In the genomic region with DNA sequence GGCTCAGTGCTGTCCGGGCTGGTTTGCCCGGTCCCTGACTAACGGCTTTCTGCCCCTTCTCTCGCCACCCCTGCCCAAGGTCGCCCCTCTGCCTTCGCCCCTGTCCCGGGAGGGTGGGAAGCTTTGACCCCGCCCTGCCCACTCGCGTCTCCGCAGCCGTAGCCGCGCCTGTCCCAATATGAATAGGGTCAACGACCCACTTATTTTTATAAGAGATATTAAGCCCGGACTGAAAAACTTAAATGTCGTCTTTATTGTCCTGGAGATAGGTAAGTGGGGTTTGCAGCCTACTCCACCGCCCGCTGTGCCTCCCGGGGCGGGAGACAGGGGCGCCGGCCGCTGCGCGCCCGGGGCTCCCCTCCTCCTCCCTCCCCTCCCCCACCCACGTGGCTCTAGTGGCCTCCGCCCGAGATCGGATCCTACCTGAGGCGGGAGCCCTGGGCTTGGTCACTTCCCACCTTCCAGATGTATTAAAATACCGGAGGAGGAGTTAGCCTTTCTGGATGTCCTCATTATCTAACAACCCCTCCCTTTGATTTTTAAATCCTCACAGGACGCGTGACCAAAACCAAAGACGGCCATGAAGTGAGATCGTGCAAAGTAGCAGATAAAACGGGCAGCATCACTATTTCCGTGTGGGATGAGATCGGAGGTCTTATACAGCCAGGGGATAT, we compare ENCODE assay signal across 1 cellular context.
TF ChIP-seq lines count a peak whose summit lies in the region.

No MANE protein-coding gene starts in this region.

TF ChIP-seq in HepG2, 621 proteins besides CTCF, POLR2A, EP300 and RAD21 (continued from another document and continues in another):
- no peak; the same call in 1 of the 2 replicates for TF ChIP-seq ZNF484 (CRISPR knock-in tag; IDR thresholded peaks at IDR 0.05; ENCODE audit: borderline replicate concordance, low read depth)
- no peak for TF ChIP-seq SAFB2 (CRISPR knock-in tag; IDR thresholded peaks at IDR 0.05; ENCODE audit: borderline replicate concordance, low read depth)
- peak; percentile 43 for TF ChIP-seq ZC3H4 (CRISPR knock-in tag; IDR thresholded peaks at IDR 0.05; ENCODE audit: borderline replicate concordance)
- TF ChIP-seq ZNF747 (CRISPR knock-in tag; IDR thresholded peaks at IDR 0.05; ENCODE audit: borderline replicate concordance) = no peak
- TF ChIP-seq, protein P1, sequence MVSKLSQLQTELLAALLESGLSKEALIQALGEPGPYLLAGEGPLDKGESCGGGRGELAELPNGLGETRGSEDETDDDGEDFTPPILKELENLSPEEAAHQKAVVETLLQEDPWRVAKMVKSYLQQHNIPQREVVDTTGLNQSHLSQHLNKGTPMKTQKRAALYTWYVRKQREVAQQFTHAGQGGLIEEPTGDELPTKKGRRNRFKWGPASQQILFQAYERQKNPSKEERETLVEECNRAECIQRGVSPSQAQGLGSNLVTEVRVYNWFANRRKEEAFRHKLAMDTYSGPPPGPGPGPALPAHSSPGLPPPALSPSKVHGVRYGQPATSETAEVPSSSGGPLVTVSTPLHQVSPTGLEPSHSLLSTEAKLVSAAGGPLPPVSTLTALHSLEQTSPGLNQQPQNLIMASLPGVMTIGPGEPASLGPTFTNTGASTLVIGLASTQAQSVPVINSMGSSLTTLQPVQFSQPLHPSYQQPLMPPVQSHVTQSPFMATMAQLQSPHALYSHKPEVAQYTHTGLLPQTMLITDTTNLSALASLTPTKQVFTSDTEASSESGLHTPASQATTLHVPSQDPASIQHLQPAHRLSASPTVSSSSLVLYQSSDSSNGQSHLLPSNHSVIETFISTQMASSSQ (IDR thresholded peaks at IDR 0.05; ENCODE audit: low read depth) = no peak
- TF ChIP-seq, protein P1 (CRISPR knock-in tag; IDR thresholded peaks at IDR 0.05; ENCODE audit: borderline replicate concordance) = no peak
- no peak for TF ChIP-seq PHF21A (CRISPR knock-in tag; IDR thresholded peaks at IDR 0.05)
- TF ChIP-seq SP2 (CRISPR knock-in tag; IDR thresholded peaks at IDR 0.05) = no peak
- TF ChIP-seq ZNF205 (CRISPR knock-in tag; IDR thresholded peaks at IDR 0.05) = no peak
- TF ChIP-seq ZNF780A (CRISPR knock-in tag; IDR thresholded peaks at IDR 0.05) = no peak
- TF ChIP-seq MTA3 (CRISPR knock-in tag; IDR thresholded peaks at IDR 0.05) = no peak
- TF ChIP-seq SP5 (CRISPR knock-in tag; IDR thresholded peaks at IDR 0.05; ENCODE audit: borderline replicate concordance, low read depth) = no peak
- TF ChIP-seq ZNF33A (CRISPR knock-in tag; IDR thresholded peaks at IDR 0.05; ENCODE audit: borderline replicate concordance) = 0 out of 2 replicates have a peak, but pooled peaks have one; percentile 27
- TF ChIP-seq MXI1 (IDR thresholded peaks at IDR 0.05; ENCODE audit: borderline replicate concordance, low read depth, low read length) = peak; percentile 72; the same call in 1 of the 3 replicates
- no peak for TF ChIP-seq SP140L (CRISPR knock-in tag; IDR thresholded peaks at IDR 0.05; ENCODE audit: borderline replicate concordance)
- TF ChIP-seq ZBTB7A (CRISPR knock-in tag; IDR thresholded peaks at IDR 0.05) = no peak
- no peak for TF ChIP-seq TMF1 (CRISPR knock-in tag; IDR thresholded peaks at IDR 0.05; ENCODE audit: low read depth)
- TF ChIP-seq, protein P2, sequence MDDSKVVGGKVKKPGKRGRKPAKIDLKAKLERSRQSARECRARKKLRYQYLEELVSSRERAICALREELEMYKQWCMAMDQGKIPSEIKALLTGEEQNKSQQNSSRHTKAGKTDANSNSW (CRISPR knock-in tag; IDR thresholded peaks at IDR 0.05; ENCODE audit: borderline replicate concordance) = no peak
- TF ChIP-seq AHR (CRISPR knock-in tag; IDR thresholded peaks at IDR 0.05) = 0 out of 2 replicates have a peak, but pooled peaks have one; percentile 3
- TF ChIP-seq, protein P3, sequence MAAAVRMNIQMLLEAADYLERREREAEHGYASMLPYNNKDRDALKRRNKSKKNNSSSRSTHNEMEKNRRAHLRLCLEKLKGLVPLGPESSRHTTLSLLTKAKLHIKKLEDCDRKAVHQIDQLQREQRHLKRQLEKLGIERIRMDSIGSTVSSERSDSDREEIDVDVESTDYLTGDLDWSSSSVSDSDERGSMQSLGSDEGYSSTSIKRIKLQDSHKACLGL (CRISPR knock-in tag; IDR thresholded peaks at IDR 0.05) = no peak
- no peak for TF ChIP-seq ARHGAP35 (CRISPR knock-in tag; IDR thresholded peaks at IDR 0.05; ENCODE audit: borderline replicate concordance)
- TF ChIP-seq SKI (IDR thresholded peaks at IDR 0.05; ENCODE audit: partially characterized antibody) = no peak
- TF ChIP-seq, protein P4, sequence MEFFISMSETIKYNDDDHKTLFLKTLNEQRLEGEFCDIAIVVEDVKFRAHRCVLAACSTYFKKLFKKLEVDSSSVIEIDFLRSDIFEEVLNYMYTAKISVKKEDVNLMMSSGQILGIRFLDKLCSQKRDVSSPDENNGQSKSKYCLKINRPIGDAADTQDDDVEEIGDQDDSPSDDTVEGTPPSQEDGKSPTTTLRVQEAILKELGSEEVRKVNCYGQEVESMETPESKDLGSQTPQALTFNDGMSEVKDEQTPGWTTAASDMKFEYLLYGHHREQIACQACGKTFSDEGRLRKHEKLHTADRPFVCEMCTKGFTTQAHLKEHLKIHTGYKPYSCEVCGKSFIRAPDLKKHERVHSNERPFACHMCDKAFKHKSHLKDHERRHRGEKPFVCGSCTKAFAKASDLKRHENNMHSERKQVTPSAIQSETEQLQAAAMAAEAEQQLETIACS (CRISPR knock-in tag; IDR thresholded peaks at IDR 0.05) = no peak; the same call in 1 of the 2 replicates
- no peak for TF ChIP-seq ZNF337 (CRISPR knock-in tag; IDR thresholded peaks at IDR 0.05; ENCODE audit: borderline replicate concordance, low read depth)
- TF ChIP-seq RBM39 (IDR thresholded peaks at IDR 0.05; ENCODE audit: low read depth, low read length, poor library complexity, severe bottlenecking) = peak; percentile 2
- no peak for TF ChIP-seq PHF5A (CRISPR knock-in tag; IDR thresholded peaks at IDR 0.05; ENCODE audit: low read depth, unreplicated experiment)
- peak; percentile 49 for TF ChIP-seq ZNF563 (CRISPR knock-in tag; IDR thresholded peaks at IDR 0.05)
- TF ChIP-seq, protein P5, sequence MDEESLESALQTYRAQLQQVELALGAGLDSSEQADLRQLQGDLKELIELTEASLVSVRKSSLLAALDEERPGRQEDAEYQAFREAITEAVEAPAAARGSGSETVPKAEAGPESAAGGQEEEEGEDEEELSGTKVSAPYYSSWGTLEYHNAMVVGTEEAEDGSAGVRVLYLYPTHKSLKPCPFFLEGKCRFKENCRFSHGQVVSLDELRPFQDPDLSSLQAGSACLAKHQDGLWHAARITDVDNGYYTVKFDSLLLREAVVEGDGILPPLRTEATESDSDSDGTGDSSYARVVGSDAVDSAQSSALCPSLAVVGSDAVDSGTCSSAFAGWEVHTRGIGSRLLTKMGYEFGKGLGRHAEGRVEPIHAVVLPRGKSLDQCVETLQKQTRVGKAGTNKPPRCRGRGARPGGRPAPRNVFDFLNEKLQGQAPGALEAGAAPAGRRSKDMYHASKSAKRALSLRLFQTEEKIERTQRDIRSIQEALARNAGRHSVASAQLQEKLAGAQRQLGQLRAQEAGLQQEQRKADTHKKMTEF (CRISPR knock-in tag; IDR thresholded peaks at IDR 0.05) = no peak
- TF ChIP-seq, protein P6, sequence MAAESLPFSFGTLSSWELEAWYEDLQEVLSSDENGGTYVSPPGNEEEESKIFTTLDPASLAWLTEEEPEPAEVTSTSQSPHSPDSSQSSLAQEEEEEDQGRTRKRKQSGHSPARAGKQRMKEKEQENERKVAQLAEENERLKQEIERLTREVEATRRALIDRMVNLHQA (CRISPR knock-in tag; IDR thresholded peaks at IDR 0.05) = no peak
- TF ChIP-seq, protein P7, sequence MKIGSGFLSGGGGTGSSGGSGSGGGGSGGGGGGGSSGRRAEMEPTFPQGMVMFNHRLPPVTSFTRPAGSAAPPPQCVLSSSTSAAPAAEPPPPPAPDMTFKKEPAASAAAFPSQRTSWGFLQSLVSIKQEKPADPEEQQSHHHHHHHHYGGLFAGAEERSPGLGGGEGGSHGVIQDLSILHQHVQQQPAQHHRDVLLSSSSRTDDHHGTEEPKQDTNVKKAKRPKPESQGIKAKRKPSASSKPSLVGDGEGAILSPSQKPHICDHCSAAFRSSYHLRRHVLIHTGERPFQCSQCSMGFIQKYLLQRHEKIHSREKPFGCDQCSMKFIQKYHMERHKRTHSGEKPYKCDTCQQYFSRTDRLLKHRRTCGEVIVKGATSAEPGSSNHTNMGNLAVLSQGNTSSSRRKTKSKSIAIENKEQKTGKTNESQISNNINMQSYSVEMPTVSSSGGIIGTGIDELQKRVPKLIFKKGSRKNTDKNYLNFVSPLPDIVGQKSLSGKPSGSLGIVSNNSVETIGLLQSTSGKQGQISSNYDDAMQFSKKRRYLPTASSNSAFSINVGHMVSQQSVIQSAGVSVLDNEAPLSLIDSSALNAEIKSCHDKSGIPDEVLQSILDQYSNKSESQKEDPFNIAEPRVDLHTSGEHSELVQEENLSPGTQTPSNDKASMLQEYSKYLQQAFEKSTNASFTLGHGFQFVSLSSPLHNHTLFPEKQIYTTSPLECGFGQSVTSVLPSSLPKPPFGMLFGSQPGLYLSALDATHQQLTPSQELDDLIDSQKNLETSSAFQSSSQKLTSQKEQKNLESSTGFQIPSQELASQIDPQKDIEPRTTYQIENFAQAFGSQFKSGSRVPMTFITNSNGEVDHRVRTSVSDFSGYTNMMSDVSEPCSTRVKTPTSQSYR (CRISPR knock-in tag; IDR thresholded peaks at IDR 0.05; ENCODE audit: borderline replicate concordance) = peak; percentile 87; the same call in 1 of the 2 replicates
- no peak for TF ChIP-seq ZNF367 (CRISPR knock-in tag; IDR thresholded peaks at IDR 0.05; ENCODE audit: borderline replicate concordance)
- TF ChIP-seq, protein P8, sequence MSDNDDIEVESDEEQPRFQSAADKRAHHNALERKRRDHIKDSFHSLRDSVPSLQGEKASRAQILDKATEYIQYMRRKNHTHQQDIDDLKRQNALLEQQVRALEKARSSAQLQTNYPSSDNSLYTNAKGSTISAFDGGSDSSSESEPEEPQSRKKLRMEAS (IDR thresholded peaks at IDR 0.05) = peak; percentile 92
- no peak for TF ChIP-seq POLR2G (IDR thresholded peaks at IDR 0.05; ENCODE audit: low read depth, low read length)
- TF ChIP-seq ZNF678 (CRISPR knock-in tag; IDR thresholded peaks at IDR 0.05) = peak; percentile 2; the same call in 1 of the 2 replicates
- TF ChIP-seq RFX1 (IDR thresholded peaks at IDR 0.05) = no peak
- TF ChIP-seq ZBTB3 (CRISPR knock-in tag; IDR thresholded peaks at IDR 0.05; ENCODE audit: borderline replicate concordance, low read depth) = 0 out of 2 replicates have a peak, but pooled peaks have one; percentile 42
- no peak for TF ChIP-seq ZFYVE20 (CRISPR knock-in tag; IDR thresholded peaks at IDR 0.05; ENCODE audit: borderline replicate concordance, low read depth)
- TF ChIP-seq AGO1 (IDR thresholded peaks at IDR 0.05; ENCODE audit: low read depth, low read length, poor library complexity, severe bottlenecking) = peak; percentile 31
- TF ChIP-seq ZNF121 (CRISPR knock-in tag; IDR thresholded peaks at IDR 0.05) = no peak
- no peak for TF ChIP-seq CCAR2 (optimal IDR thresholded peaks at IDR 0.05; ENCODE audit: low read depth, low read length)
- TF ChIP-seq, protein P9, sequence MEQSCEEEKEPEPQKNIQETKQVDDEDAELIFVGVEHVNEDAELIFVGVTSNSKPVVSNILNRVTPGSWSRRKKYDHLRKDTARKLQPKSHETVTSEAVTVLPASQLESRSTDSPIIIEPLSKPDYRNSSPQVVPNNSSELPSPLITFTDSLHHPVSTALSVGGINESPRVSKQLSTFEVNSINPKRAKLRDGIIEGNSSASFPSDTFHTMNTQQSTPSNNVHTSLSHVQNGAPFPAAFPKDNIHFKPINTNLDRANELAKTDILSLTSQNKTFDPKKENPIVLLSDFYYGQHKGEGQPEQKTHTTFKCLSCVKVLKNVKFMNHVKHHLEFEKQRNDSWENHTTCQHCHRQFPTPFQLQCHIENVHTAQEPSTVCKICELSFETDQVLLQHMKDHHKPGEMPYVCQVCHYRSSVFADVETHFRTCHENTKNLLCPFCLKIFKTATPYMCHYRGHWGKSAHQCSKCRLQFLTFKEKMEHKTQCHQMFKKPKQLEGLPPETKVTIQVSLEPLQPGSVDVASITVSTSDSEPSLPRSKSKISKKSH (CRISPR knock-in tag; IDR thresholded peaks at IDR 0.05; ENCODE audit: borderline replicate concordance) = no peak
- TF ChIP-seq ZNF556 (CRISPR knock-in tag; IDR thresholded peaks at IDR 0.05; ENCODE audit: borderline replicate concordance) = no peak
- TF ChIP-seq ATF1 (CRISPR knock-in tag; IDR thresholded peaks at IDR 0.05) = no peak
- TF ChIP-seq, protein P10, sequence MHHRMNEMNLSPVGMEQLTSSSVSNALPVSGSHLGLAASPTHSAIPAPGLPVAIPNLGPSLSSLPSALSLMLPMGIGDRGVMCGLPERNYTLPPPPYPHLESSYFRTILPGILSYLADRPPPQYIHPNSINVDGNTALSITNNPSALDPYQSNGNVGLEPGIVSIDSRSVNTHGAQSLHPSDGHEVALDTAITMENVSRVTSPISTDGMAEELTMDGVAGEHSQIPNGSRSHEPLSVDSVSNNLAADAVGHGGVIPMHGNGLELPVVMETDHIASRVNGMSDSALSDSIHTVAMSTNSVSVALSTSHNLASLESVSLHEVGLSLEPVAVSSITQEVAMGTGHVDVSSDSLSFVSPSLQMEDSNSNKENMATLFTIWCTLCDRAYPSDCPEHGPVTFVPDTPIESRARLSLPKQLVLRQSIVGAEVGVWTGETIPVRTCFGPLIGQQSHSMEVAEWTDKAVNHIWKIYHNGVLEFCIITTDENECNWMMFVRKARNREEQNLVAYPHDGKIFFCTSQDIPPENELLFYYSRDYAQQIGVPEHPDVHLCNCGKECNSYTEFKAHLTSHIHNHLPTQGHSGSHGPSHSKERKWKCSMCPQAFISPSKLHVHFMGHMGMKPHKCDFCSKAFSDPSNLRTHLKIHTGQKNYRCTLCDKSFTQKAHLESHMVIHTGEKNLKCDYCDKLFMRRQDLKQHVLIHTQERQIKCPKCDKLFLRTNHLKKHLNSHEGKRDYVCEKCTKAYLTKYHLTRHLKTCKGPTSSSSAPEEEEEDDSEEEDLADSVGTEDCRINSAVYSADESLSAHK (CRISPR knock-in tag; IDR thresholded peaks at IDR 0.05; ENCODE audit: borderline replicate concordance) = no peak
